ENCODE assay signal across 28 cellular contexts in the genomic region with DNA sequence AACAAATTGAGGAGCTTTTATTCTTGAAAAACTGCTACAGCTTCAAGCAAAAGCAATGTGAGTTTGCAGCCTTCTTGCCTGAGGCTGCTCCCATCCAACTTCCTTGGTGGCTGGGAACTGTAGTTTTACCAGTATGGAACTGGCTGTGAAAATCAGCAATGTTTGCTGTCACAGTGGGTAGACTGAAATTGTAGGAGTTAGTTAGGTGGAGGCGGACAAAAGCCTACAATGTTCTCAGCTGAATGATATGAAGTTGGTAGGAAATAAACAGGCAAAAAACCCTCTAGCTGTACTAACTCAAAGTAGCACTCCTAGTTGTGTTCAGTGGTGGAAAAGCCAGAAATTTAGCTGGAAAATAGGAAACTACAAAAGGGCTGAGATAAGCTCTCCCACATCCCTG. TPM values are rescaled to one million over a fixed set of nuclear protein-coding genes. Genes with fewer than 3 reads are reported as not detected.
"Had no signal": no experiment of that assay in that cellular context is flagged by ENCODE, and none has a peak within 500 bp of the region (broad histone marks: within the 10 kb centered on the region; RNA-seq: fewer than 3 reads in every experiment).

No MANE protein-coding gene starts in this region.

- H3K4me1 ChIP-seq: colonic mucosa, esophagus squamous epithelium, gastroesophageal sphincter, left ventricle myocardium inferior, psoas muscle, right atrium auricular region, sigmoid colon had no signal

- H3K4me3 ChIP-seq: colonic mucosa, esophagus squamous epithelium, gastroesophageal sphincter, hepatocyte, left ventricle myocardium inferior, lung, psoas muscle, right atrium auricular region, sigmoid colon, skin epidermis, thoracic aorta had no signal

- H3K4me1 Mint-ChIP-seq: naive B cell; nephron; stimulated activated naive B cell treated with anti-CD40 and anti-IgM and Interleukin-4, amounts not matched to agents 10 μg/mL and 1 μg/mL and 100 μg/mL, for 72 hours; stimulated activated naive CD8-positive, alpha-beta T cell treated with anti-CD3 and anti-CD28 coated beads, Interleukin-15, amount 100 ng/mL, for 72 hours had no signal

- DNase-seq: colonic mucosa; dermis blood vessel endothelial cell; esophagus squamous epithelium; foreskin fibroblast; kidney; left cardiac atrium; left ventricle myocardium inferior; mesenchymal stem cell; naive B cell; psoas muscle; sigmoid colon; stimulated activated CD4-positive, alpha-beta T cell treated with anti-CD3 and anti-CD28 coated beads, Interleukin-2, amount 100 ng/mL, for 24 hours; stimulated activated CD4-positive, alpha-beta T cell treated with anti-CD3 and anti-CD28 coated beads, Interleukin-4, amount 100 ng/mL, for 4 hours; stimulated activated naive B cell treated with anti-CD40 and anti-IgM and Interleukin-4, amounts not matched to agents 10 μg/mL and 1 μg/mL and 100 μg/mL, for 72 hours; stimulated activated naive CD8-positive, alpha-beta T cell treated with anti-CD3 and anti-CD28 coated beads, Interleukin-15, amount 100 ng/mL, for 72 hours; trophoblast cell had no signal

- H3K27ac ChIP-seq: colonic mucosa, esophagus squamous epithelium, gastroesophageal sphincter, hepatocyte, left ventricle myocardium inferior, neutrophil, psoas muscle, right atrium auricular region, sigmoid colon, skin epidermis, thoracic aorta had no signal

- H3K4me3 Mint-ChIP-seq: naive B cell; nephron; stimulated activated naive B cell treated with anti-CD40 and anti-IgM and Interleukin-4, amounts not matched to agents 10 μg/mL and 1 μg/mL and 100 μg/mL, for 72 hours; stimulated activated naive CD8-positive, alpha-beta T cell treated with anti-CD3 and anti-CD28 coated beads, Interleukin-15, amount 100 ng/mL, for 72 hours had no signal

- H2AFZ ChIP-seq: hepatocyte had no signal

- H3K27me3 ChIP-seq: colonic mucosa, esophagus squamous epithelium, gastroesophageal sphincter, hepatocyte, right atrium auricular region, sigmoid colon had no signal

- H3K79me2 ChIP-seq: hepatocyte had no signal

- H3K27ac Mint-ChIP-seq: naive B cell; nephron; stimulated activated naive B cell treated with anti-CD40 and anti-IgM and Interleukin-4, amounts not matched to agents 10 μg/mL and 1 μg/mL and 100 μg/mL, for 72 hours; stimulated activated naive CD8-positive, alpha-beta T cell treated with anti-CD3 and anti-CD28 coated beads, Interleukin-15, amount 100 ng/mL, for 72 hours had no signal

- ATAC-seq: gastroesophageal sphincter; left cardiac atrium; psoas muscle; stimulated activated naive B cell treated with anti-CD40 and anti-IgM and Interleukin-4, amounts not matched to agents 10 μg/mL and 1 μg/mL and 100 μg/mL, for 72 hours; stimulated activated naive CD8-positive, alpha-beta T cell treated with anti-CD3 and anti-CD28 coated beads, Interleukin-15, amount 100 ng/mL, for 72 hours had no signal

- H3K4me2 ChIP-seq: hepatocyte had no signal

- H3K27me3 Mint-ChIP-seq: stimulated activated naive CD8-positive, alpha-beta T cell treated with anti-CD3 and anti-CD28 coated beads, Interleukin-15, amount 100 ng/mL, for 72 hours had no signal

- H3K36me3 ChIP-seq: colonic mucosa, esophagus squamous epithelium, gastroesophageal sphincter, left ventricle myocardium inferior, neutrophil, right atrium auricular region, sigmoid colon, thoracic aorta had no signal

RNA-seq across cellular contexts. Expression of gene AQP10, which starts 30.0 kb away (rescaled TPM):
- total RNA-seq: dermis blood vessel endothelial cell, epithelial cell of proximal tubule, esophagus squamous epithelium, kidney, left cardiac atrium, osteoblast, psoas muscle, right atrium auricular region, sigmoid colon, subcutaneous adipose tissue, thoracic aorta, urinary bladder had no signal
- polyA plus RNA-seq: sigmoid colon had no signal
